ENCODE assay signal across 8 cellular contexts in genomic region chr1:151130837-151131586, GRCh38. TPM values are rescaled to one million over a fixed set of nuclear protein-coding genes. Genes with fewer than 3 reads are reported as not detected.
DNase-seq lines count a peak whose midpoint lies in the region; ATAC-seq and TF ChIP-seq lines count a peak whose summit lies in the region.

No MANE protein-coding gene starts in this region.

- H3K9me3 Mint-ChIP-seq in natural killer cell: no peaks in the 10 kb centered on the region

- H3K4me3 ChIP-seq in fibroblast of mammary gland (ENCODE audit: control insufficient read depth, low read depth, low read length): peak overlapping the region; percentile 23
- no peak overlapping the region for H3K4me3 ChIP-seq in OCI-LY7 (ENCODE audit: low read depth, low read length, poor library complexity, severe bottlenecking)

- peak overlapping the region; percentile 53 to 71 for H3K27ac Mint-ChIP-seq in natural killer cell

- POLR2A ChIA-PET in OCI-LY7 (lab: Charles Lee): no interaction called here

- no peaks in the 10 kb centered on the region for H3K9me2 ChIP-seq in OCI-LY7 (ENCODE audit: insufficient read depth, low read length)

- H3K4me1 ChIP-seq in OCI-LY7 (ENCODE audit: insufficient read depth, low read length, poor library complexity, severe bottlenecking): no peaks in the 10 kb centered on the region

- H3K4me1 Mint-ChIP-seq in natural killer cell: peaks cover 12 to 15% of the 10 kb centered on the region in 2 donors

- intact Hi-C loops in natural killer cell (cut with micrococcal nuclease): no loop called here
- intact Hi-C loops in OCI-LY7 (cut with micrococcal nuclease; ENCODE audit: unreplicated experiment): no loop called here

- no peak overlapping the region for H2AFZ ChIP-seq in OCI-LY7 (ENCODE audit: low read length)

- CTCF ChIA-PET in OCI-LY7 (lab: Charles Lee; ENCODE audit: unreplicated experiment): no interaction called here

- no peak overlapping the region for H3K27ac ChIP-seq in OCI-LY7 (ENCODE audit: low read depth, low read length, poor library complexity, severe bottlenecking)

- no peaks in the 10 kb centered on the region for H3K79me2 ChIP-seq in OCI-LY7 (ENCODE audit: insufficient read depth, low read depth, low read length)

- peak overlapping the region; percentile 86 for H3K4me3 Mint-ChIP-seq in natural killer cell

- H3K27me3 Mint-ChIP-seq in natural killer cell (ENCODE audit: low read depth in 2 of 2): no peaks in the 10 kb centered on the region

- in situ Hi-C loops in GM13977 (cut with MboI; ENCODE audit: low pct_unique_long_range_greater_than_20kb, low sequenced_read_pairs, unreplicated experiment): no loop called here

- TF ChIP-seq CTCF in GM13977 (IDR thresholded peaks at IDR 0.05; ENCODE audit: extremely low read depth, insufficient read depth, missing control alignments) (no peak), fibroblast of mammary gland (conservative IDR thresholded peaks at IDR 0.05; ENCODE audit: control insufficient read depth, insufficient read depth, low read depth, low read length) (no peak), natural killer cell (IDR thresholded peaks at IDR 0.05) (no peak), OCI-LY7 (conservative IDR thresholded peaks at IDR 0.05; ENCODE audit: low read length) (no peak)

- H3K36me3 ChIP-seq in OCI-LY7 (ENCODE audit: insufficient read depth, low read length): no peaks in the 10 kb centered on the region

- no peak overlapping the region for H3K4me2 ChIP-seq in OCI-LY7 (ENCODE audit: low read length)

- DNase-seq in GM13977 (ENCODE audit: low spot score) (peak; percentile 93), fibroblast of mammary gland (ENCODE audit: low read depth) (peak; percentile 81), natural killer cell (peak; percentile 63), OCI-LY7 (ENCODE audit: low spot score) (no peak)
- DNase-seq in activated T-cell treated with anti-CD3 and anti-CD28 coated beads, Interleukin-2, amount 50 U/mL, for 48 hours: peak; percentile 86 to 90
- DNase-seq in stimulated activated CD8-positive, alpha-beta memory T cell treated with anti-CD3 and anti-CD28 coated beads, Interleukin-7, amount 100 ng/mL, for 24 hours (ENCODE audit: low read depth): peak; percentile 55

- BruUV-seq in OCI-LY7 (replicated peaks; lab: Mats Ljungman, UMichigan): no TSS peak

- ATAC-seq in HG03565 (IDR thresholded peaks at IDR 0.05; ENCODE audit: unreplicated experiment) (peak; percentile 41), natural killer cell (peak; percentile 93 to 99 (median 99)), GM21526 (IDR thresholded peaks at IDR 0.05; ENCODE audit: low FRiP score, unreplicated experiment) (no peak)

- H4K20me1 ChIP-seq in OCI-LY7 (ENCODE audit: insufficient read depth, low read length): no peaks in the 10 kb centered on the region

- no peaks in the 10 kb centered on the region for H3K9me3 ChIP-seq in OCI-LY7 (ENCODE audit: low read length)

- H3K36me3 Mint-ChIP-seq in natural killer cell: no peaks in the 10 kb centered on the region

RNA-seq across cellular contexts. Expression of gene SEMA6C, which starts 15.4 kb away (rescaled TPM):
- total RNA-seq in natural killer cell (1 to 10 TPM; 2.5 to 5.8 (median 3.0) TPM), OCI-LY7 (2022) (1.9 and 2.0 TPM in 2 replicates)
- 0.54 and 1.1 TPM in 2 replicates for total RNA-seq in OCI-LY7 (2014; rRNA removed; shearing (Covaris generic))

RNA-seq across cellular contexts. Expression of gene TNFAIP8L2, which starts 25.4 kb away (rescaled TPM):
- total RNA-seq in natural killer cell (10 to 100 TPM in 1 of 3 donors, 1 to 10 TPM in 2; 4.8 to 14.5 (median 5.7) TPM), OCI-LY7 (2022) (9.0 and 9.2 TPM in 2 replicates)
- 7.7 and 12.5 TPM in 2 replicates for total RNA-seq in OCI-LY7 (2014; rRNA removed; shearing (Covaris generic))

RNA-seq across cellular contexts. Expression of gene LYSMD1, which starts 34.7 kb away (rescaled TPM):
- total RNA-seq in natural killer cell: 1 to 10 TPM; 1.0 to 1.7 (median 1.2) TPM
- total RNA-seq in OCI-LY7 (2014; rRNA removed; shearing (Covaris generic)): 6.2 and 9.2 TPM in 2 replicates
- 3.4 and 3.7 TPM in 2 replicates for total RNA-seq in OCI-LY7 (2022)

RNA-seq across cellular contexts. Expression of gene SCNM1, which starts 34.9 kb away (rescaled TPM):
- total RNA-seq in natural killer cell: 10 to 100 TPM; 52.3 to 54.2 (median 52.9) TPM
- 70.9 and 78.0 TPM in 2 replicates for total RNA-seq in OCI-LY7 (2014; rRNA removed; shearing (Covaris generic))
- 54.1 and 63.1 TPM in 2 replicates for total RNA-seq in OCI-LY7 (2022)

RNA-seq across cellular contexts. Expression of gene TMOD4, which starts 44.8 kb away (rescaled TPM):
- total RNA-seq in natural killer cell (1 to 10 TPM in 2 of 3 donors, not detected in 1; 2.6 to 3.8 TPM), OCI-LY7 (2022) (1.4 and 2.4 TPM in 2 replicates)
- not detected in 2 replicates for total RNA-seq in OCI-LY7 (2014; rRNA removed; shearing (Covaris generic))
